25 cellular contexts compared by ENCODE assay signal in the genomic region with DNA sequence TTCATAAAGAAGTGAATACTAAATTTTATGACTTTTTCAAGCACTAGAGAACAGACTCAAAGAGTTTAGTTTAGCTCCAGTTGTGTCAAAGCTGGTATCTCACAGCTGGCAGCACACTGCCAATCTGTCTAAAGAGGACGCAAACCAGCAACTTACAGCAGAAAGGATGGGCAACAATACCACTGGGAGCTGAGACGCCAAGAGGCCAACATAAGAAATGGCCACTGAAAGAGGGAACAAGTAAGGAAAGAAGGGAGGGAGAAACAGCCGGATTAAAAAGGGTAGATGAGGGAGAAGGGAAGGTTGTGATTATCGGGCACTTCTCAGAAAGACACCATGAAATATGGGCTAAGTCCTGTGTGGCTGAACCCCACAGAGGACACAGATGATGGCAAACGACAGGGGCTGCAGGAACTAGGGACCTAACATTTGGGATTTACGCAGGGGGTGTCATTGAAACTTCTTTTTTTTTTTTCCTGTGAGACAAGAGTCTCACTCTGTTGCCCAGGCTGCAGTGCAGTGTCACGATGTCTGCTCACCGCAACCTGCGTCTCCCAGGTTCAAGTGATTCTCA. TPM values are rescaled to one million over a fixed set of nuclear protein-coding genes. Genes with fewer than 3 reads are reported as not detected.
"Had no signal": no experiment of that assay in that cellular context is flagged by ENCODE, and none has a peak within 500 bp of the region (broad histone marks: within the 10 kb centered on the region; RNA-seq: fewer than 3 reads in every experiment).

No MANE protein-coding gene starts in this region.

- H3K27ac Mint-ChIP-seq: activated CD4-positive, alpha-beta T cell treated with anti-CD3 and anti-CD28 coated beads, Interleukin-2, amount 10 ng/mL, durations not matched to agents 7 days and 5 days; activated CD8-positive, alpha-beta T cell treated with anti-CD3 and anti-CD28 coated beads for 36 hours; activated naive CD4-positive, alpha-beta T cell treated with anti-CD3 and anti-CD28 coated beads for 36 hours; activated naive CD8-positive, alpha-beta T cell treated with anti-CD3 and anti-CD28 coated beads for 36 hours; activated T-helper 1 cell treated with anti-CD3 and anti-CD28 coated beads, Interleukin-12 subunit alpha, Interleukin-12 subunit beta, Interleukin-2, Interleukin-4 antibody, amounts not matched to agents 30 ng/mL and 10 ng/mL and 1 ng/mL, durations not matched to agents 14 hours and 24 hours and 36 hours had no signal

- H3K27me3 Mint-ChIP-seq: activated CD4-positive, alpha-beta T cell treated with anti-CD3 and anti-CD28 coated beads, Interleukin-2, amount 10 ng/mL, durations not matched to agents 7 days and 5 days; activated CD8-positive, alpha-beta T cell treated with anti-CD3 and anti-CD28 coated beads for 36 hours; activated naive CD8-positive, alpha-beta T cell treated with anti-CD3 and anti-CD28 coated beads for 36 hours had no signal

- H3K4me3 Mint-ChIP-seq: activated CD4-positive, alpha-beta T cell treated with anti-CD3 and anti-CD28 coated beads, Interleukin-2, amount 10 ng/mL, durations not matched to agents 7 days and 5 days; activated CD8-positive, alpha-beta T cell treated with anti-CD3 and anti-CD28 coated beads for 36 hours; activated naive CD4-positive, alpha-beta T cell treated with anti-CD3 and anti-CD28 coated beads for 36 hours; activated naive CD8-positive, alpha-beta T cell treated with anti-CD3 and anti-CD28 coated beads for 36 hours; activated T-helper 1 cell treated with anti-CD3 and anti-CD28 coated beads, Interleukin-12 subunit alpha, Interleukin-12 subunit beta, Interleukin-2, Interleukin-4 antibody, amounts not matched to agents 30 ng/mL and 10 ng/mL and 1 ng/mL, durations not matched to agents 14 hours and 24 hours and 36 hours had no signal

- ATAC-seq: activated CD8-positive, alpha-beta T cell treated with anti-CD3 and anti-CD28 coated beads for 36 hours had no signal

- H3K27me3 ChIP-seq: Peyer's patch, SJCRH30 had no signal

- H3K27ac ChIP-seq: Peyer's patch, RWPE1, SJCRH30 had no signal

- DNase-seq: activated CD4-positive, alpha-beta T cell treated with anti-CD3 and anti-CD28 coated beads for 1 hour; activated CD4-positive, alpha-beta T cell treated with anti-CD3 and anti-CD28 coated beads, Interleukin-2, amount 10 ng/mL, durations not matched to agents 7 days and 5 days; activated CD8-positive, alpha-beta memory T cell treated with anti-CD3 and anti-CD28 coated beads, Interleukin-2, amount 50 U/mL, for 4 hours; activated CD8-positive, alpha-beta T cell treated with anti-CD3 and anti-CD28 coated beads for 36 hours; activated effector memory CD4-positive, alpha-beta T cell treated with Interleukin-2 at 50 U/mL for 16 hours; activated naive CD4-positive, alpha-beta T cell treated with anti-CD3 and anti-CD28 coated beads for 36 hours; activated naive CD8-positive, alpha-beta T cell treated with anti-CD3 and anti-CD28 coated beads for 36 hours; anterior cingulate cortex; caudate nucleus; Karpas-422; MM.1S; NCI-H1105; NCI-H1436 treated with DMSO at 0.1 percent for 48 hours; NCI-H187 treated with DMSO at 0.1 percent for 48 hours; NCI-H2081 treated with DMSO at 0.1 percent for 48 hours; NCI-H446; NCI-H524; Right ventricle myocardium superior; SJCRH30; SK-N-SH; T-helper 1 cell had no signal

- H3K9me3 Mint-ChIP-seq: activated CD4-positive, alpha-beta T cell treated with anti-CD3 and anti-CD28 coated beads, Interleukin-2, amount 10 ng/mL, durations not matched to agents 7 days and 5 days; activated CD8-positive, alpha-beta T cell treated with anti-CD3 and anti-CD28 coated beads for 36 hours; activated naive CD4-positive, alpha-beta T cell treated with anti-CD3 and anti-CD28 coated beads for 36 hours; activated naive CD8-positive, alpha-beta T cell treated with anti-CD3 and anti-CD28 coated beads for 36 hours; activated T-helper 1 cell treated with anti-CD3 and anti-CD28 coated beads, Interleukin-12 subunit alpha, Interleukin-12 subunit beta, Interleukin-2, Interleukin-4 antibody, amounts not matched to agents 30 ng/mL and 10 ng/mL and 1 ng/mL, durations not matched to agents 14 hours and 24 hours and 36 hours had no signal

- H3K9ac ChIP-seq: SK-N-SH had no signal

- H3K4me1 ChIP-seq: Peyer's patch, SJCRH30 had no signal

- H3K9me3 ChIP-seq: Peyer's patch, SJCRH30, SK-N-SH had no signal

- H3K4me3 ChIP-seq: Peyer's patch, SJCRH30 had no signal

RNA-seq across cellular contexts. Expression of gene SERPIND1, which starts 41.7 kb away (rescaled TPM):
- total RNA-seq: activated CD4-positive, alpha-beta T cell treated with anti-CD3 and anti-CD28 coated beads, Interleukin-2, amount 10 ng/mL, durations not matched to agents 7 days and 5 days; activated CD8-positive, alpha-beta T cell treated with anti-CD3 and anti-CD28 coated beads for 36 hours; activated naive CD4-positive, alpha-beta T cell treated with anti-CD3 and anti-CD28 coated beads for 36 hours; activated naive CD8-positive, alpha-beta T cell treated with anti-CD3 and anti-CD28 coated beads for 36 hours; activated T-helper 1 cell treated with anti-CD3 and anti-CD28 coated beads, Interleukin-12 subunit alpha, Interleukin-12 subunit beta, Interleukin-2, Interleukin-4 antibody, amounts not matched to agents 30 ng/mL and 10 ng/mL and 1 ng/mL, durations not matched to agents 14 hours and 24 hours and 36 hours; Peyer's patch; T-helper 2 cell treated with Interferon-gamma antibody and Interleukin-4, amounts not matched to agents 100 ng/mL and 5 ng/mL, for 36 hours had no signal
- polyA plus RNA-seq: SK-N-SH had no signal
